8 cellular contexts compared by ENCODE assay signal in the genomic region with DNA sequence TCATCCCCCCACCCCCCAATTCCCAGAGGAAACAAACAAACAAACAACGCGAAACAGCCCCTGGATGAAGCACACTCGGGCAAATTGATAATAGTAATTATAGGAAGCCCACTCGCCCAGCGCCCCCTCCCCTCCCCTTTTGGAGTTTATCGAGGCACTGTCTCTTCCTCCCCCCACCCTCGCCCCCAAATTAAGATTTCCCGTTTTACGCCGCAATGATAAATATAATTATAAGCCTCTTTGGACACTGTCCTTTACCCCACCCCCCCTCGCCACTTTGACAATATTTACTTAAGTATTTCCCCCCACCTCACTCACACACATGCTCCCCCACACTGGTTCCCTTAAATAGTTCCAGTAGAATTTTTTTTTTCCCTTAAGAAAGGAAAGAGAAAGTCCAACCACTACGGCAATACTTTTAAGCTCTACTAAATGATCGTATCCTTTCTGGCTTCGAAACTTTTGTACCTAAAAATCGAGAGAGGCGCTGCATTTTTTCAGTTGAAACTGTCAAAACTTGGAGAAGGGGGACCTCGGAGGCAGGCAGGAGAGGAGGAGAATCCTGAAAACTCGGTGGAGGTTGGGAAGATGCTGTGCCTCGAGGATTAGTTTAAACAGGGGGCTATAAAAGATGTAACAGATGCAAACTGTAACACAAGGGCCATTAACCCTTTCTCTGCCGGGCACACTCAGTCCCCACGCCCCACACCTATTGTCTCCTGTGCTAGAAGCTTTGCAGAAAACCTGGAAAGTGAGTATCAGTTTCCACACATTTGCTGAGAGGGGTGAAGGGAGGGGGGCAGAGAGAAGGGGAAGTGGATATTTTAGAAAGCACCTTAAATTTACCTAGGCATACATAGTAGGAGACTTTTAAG.
DNase-seq lines count a peak whose midpoint lies in the region; ATAC-seq and TF ChIP-seq lines count a peak whose summit lies in the region.

No MANE protein-coding gene starts in this region.

- TF ChIP-seq CTCF in OCI-LY1 (IDR thresholded peaks at IDR 0.05; ENCODE audit: low read length) (no peak), parathyroid adenoma (IDR thresholded peaks at IDR 0.05) (no peak)

- CTCF ChIA-PET in HEK293T (lab: Yijun Ruan, JAX), result interaction anchor here (0.7 kb wide), 1 partner anchor 130 kb away, joined by 9 read pairs; no protein-coding TSS in a partner anchor

- no peaks in the 10 kb centered on the region for H3K9me3 ChIP-seq in OCI-LY1 (ENCODE audit: low read length)
- H3K9me3 ChIP-seq in parathyroid adenoma (ENCODE audit: control insufficient read depth, low read length), result no peaks in the 10 kb centered on the region

- peak; percentile 56 for DNase-seq in ELR (ENCODE audit: low read depth)
- DNase-seq in erythroblast (lab: John Stamatoyannopoulos, UW), result peak; percentile 65 to 80
- no peak for DNase-seq in HEK293T (ENCODE audit: extremely low spot score)
- DNase-seq in NCI-H1930 (lab: John Stamatoyannopoulos, UW), result no peak

- ATAC-seq in GM19023 (IDR thresholded peaks at IDR 0.05; ENCODE audit: unreplicated experiment), result no peak
- no peak for ATAC-seq in GM18873 (IDR thresholded peaks at IDR 0.05; ENCODE audit: low FRiP score, unreplicated experiment)

- TF ChIP-seq POLR2A in erythroblast (IDR thresholded peaks at IDR 0.05; ENCODE audit: low read length), result no peak

- H3K27me3 ChIP-seq in OCI-LY1 (ENCODE audit: insufficient read depth, low read length) (no peaks in the 10 kb centered on the region), parathyroid adenoma (ENCODE audit: control insufficient read depth, insufficient read depth, low read length) (peaks cover 11% of the 10 kb centered on the region)

- no peak overlapping the region for H2AFZ ChIP-seq in OCI-LY1 (ENCODE audit: low read length)
- peak overlapping the region; percentile 62 for H2AFZ ChIP-seq in parathyroid adenoma

- H3K9ac ChIP-seq in OCI-LY1 (ENCODE audit: low read length) (peak overlapping the region; percentile 87), parathyroid adenoma (no peak overlapping the region)

- peak overlapping the region; percentile 81 for H3K27ac ChIP-seq in OCI-LY1 (ENCODE audit: low read depth, low read length, poor library complexity, severe bottlenecking)
- H3K27ac ChIP-seq in parathyroid adenoma, result peak overlapping the region; percentile 71

- H3K4me2 ChIP-seq in OCI-LY1 (ENCODE audit: low read length) (peak overlapping the region; percentile 72), parathyroid adenoma (ENCODE audit: low read length) (peak overlapping the region; percentile 66)

- peaks cover 22% of the 10 kb centered on the region for H3K36me3 ChIP-seq in OCI-LY1 (ENCODE audit: insufficient read depth, low read length)
- no peaks in the 10 kb centered on the region for H3K36me3 ChIP-seq in parathyroid adenoma (ENCODE audit: control insufficient read depth, insufficient read depth, low read length)

- H3K9me2 ChIP-seq in OCI-LY1 (ENCODE audit: low read depth, low read length), result no peaks in the 10 kb centered on the region

- POLR2A ChIA-PET in HEK293T (lab: Yijun Ruan, JAX), result no interaction called here

- no peaks in the 10 kb centered on the region; the same call in none of the 2 replicates for H3F3A ChIP-seq in OCI-LY1 (ENCODE audit: insufficient read depth, low read length)

- H3K4me1 ChIP-seq in OCI-LY1 (ENCODE audit: insufficient read depth, low read length, severe bottlenecking), result peaks cover 55% of the 10 kb centered on the region
- no peaks in the 10 kb centered on the region for H3K4me1 ChIP-seq in parathyroid adenoma

- peaks cover 15% of the 10 kb centered on the region for H3K79me2 ChIP-seq in OCI-LY1 (ENCODE audit: insufficient read depth, low read length)
- H3K79me2 ChIP-seq in parathyroid adenoma, result no peaks in the 10 kb centered on the region

- H3K4me3 ChIP-seq in OCI-LY1 (ENCODE audit: low read depth, low read length, poor library complexity, severe bottlenecking), result peak overlapping the region; percentile 74
- H3K4me3 ChIP-seq in parathyroid adenoma (ENCODE audit: low read depth, low read length), result peak overlapping the region; percentile 44

- no peaks in the 10 kb centered on the region for H4K20me1 ChIP-seq in OCI-LY1 (ENCODE audit: insufficient read depth, low read length)

TF ChIP-seq in HEK293T, 16 proteins besides CTCF, POLR2A, EP300 and RAD21:
- TF ChIP-seq SP1 (IDR thresholded peaks at IDR 0.05) (no peak), HDGF (IDR thresholded peaks at IDR 0.05; ENCODE audit: borderline replicate concordance) (no peak), TARDBP (IDR thresholded peaks at IDR 0.05) (no peak), LEF1 (IDR thresholded peaks at IDR 0.05; ENCODE audit: borderline replicate concordance) (no peak), FOXK2 (IDR thresholded peaks at IDR 0.05) (no peak), ZNF384 (IDR thresholded peaks at IDR 0.05) (no peak), SUZ12 (IDR thresholded peaks at IDR 0.05) (no peak), NFRKB (IDR thresholded peaks at IDR 0.05) (no peak), FOXA1 (IDR thresholded peaks at IDR 0.05) (no peak), L3MBTL2 (conservative IDR thresholded peaks at IDR 0.05) (no peak; the same call in none of the 2 replicates), CTBP1 (IDR thresholded peaks at IDR 0.05; ENCODE audit: borderline replicate concordance) (no peak; the same call in 1 of the 2 replicates)
- TF ChIP-seq, protein P1, sequence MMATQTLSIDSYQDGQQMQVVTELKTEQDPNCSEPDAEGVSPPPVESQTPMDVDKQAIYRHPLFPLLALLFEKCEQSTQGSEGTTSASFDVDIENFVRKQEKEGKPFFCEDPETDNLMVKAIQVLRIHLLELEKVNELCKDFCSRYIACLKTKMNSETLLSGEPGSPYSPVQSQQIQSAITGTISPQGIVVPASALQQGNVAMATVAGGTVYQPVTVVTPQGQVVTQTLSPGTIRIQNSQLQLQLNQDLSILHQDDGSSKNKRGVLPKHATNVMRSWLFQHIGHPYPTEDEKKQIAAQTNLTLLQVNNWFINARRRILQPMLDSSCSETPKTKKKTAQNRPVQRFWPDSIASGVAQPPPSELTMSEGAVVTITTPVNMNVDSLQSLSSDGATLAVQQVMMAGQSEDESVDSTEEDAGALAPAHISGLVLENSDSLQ (IDR thresholded peaks at IDR 0.05), result no peak

Comparison
In these comparisons a context has a peak if more than half of its experiments do, and no peak if none do; other contexts are left out.
1. DNase-seq: peak in ELR (single experiment) and erythroblast (2 of 2); none in HEK293T (single experiment) and NCI-H1930 (0 of 2).